Comparison of ENCODE assay signal across 9 cellular contexts in the genomic region with DNA sequence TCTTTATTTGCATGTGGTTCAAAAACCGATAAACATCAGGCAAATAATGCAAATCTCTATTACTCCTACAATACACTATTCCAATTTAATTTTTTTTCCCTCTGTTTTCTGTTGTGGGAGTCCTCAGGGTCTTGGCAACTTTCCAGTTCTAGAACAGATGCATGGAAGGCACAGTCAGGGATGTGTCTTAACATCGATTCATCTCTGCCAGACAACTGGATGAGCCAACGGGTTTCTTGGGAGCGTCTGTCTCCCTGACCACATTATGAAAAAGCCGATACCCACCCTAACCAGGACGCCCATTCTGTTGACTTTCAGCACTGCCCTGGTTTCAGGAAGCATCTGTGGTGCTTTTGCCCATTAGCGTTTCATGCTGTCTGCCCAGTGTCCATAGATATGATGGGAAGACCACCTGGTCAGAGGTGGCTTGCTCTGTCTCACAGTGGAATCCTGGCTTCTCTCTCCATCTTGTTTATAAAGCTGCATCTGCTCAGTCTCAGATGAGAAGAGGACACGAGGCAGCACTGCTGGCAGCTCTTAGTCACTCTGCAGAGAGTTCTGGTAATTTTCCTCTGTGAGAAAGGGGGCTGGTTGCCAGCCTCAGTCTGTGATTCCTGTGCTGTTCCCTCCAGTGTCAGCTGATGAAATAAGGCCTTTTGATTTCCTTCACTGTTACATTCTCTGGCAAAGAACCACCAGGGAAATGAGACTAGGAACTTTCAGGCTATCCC. TPM values are rescaled to one million over a fixed set of nuclear protein-coding genes. Genes with fewer than 3 reads are reported as not detected.
A peak's percentile ranks its signal among the peaks of the same experiment; 100 is the strongest.
DNase-seq lines count a peak whose midpoint lies in the region; ATAC-seq and TF ChIP-seq lines count a peak whose summit lies in the region.
"Had no signal": no experiment of that assay in that cellular context is flagged by ENCODE, and none has a peak within 500 bp of the region (broad histone marks: within the 10 kb centered on the region; RNA-seq: fewer than 3 reads in every experiment).

No MANE protein-coding gene starts in this region.

- no peaks in the 10 kb centered on the region for H3K27me3 ChIP-seq in left lung
- no peaks in the 10 kb centered on the region for H3K27me3 ChIP-seq in suprapubic skin

- no peak overlapping the region for H3K27ac Mint-ChIP-seq in activated naive CD4-positive, alpha-beta T cell treated with anti-CD3 and anti-CD28 coated beads for 36 hours
- H3K27ac Mint-ChIP-seq: stimulated activated naive CD8-positive, alpha-beta T cell treated with anti-CD3 and anti-CD28 coated beads, Interleukin-15, Interleukin-2, amounts not matched to agents 100 ng/mL and 50 ng/mL, for 24 hours had no signal

- TF ChIP-seq CTCF in left lung (IDR thresholded peaks at IDR 0.05) (no peak), suprapubic skin (IDR thresholded peaks at IDR 0.05) (no peak)

- no peak for TF ChIP-seq POLR2A in suprapubic skin (IDR thresholded peaks at IDR 0.05)

- intact Hi-C loops in left lung (cut with DNase I) = no loop called here
- intact Hi-C loops in activated naive CD4-positive, alpha-beta T cell treated with anti-CD3 and anti-CD28 coated beads for 36 hours (cut with micrococcal nuclease) = no loop called here

- H3K27ac ChIP-seq in left lung = peak overlapping the region; percentile 42 to 72
- peak overlapping the region; percentile 80 for H3K27ac ChIP-seq in suprapubic skin

- DNase-seq in NCI-H1048 (lab: John Stamatoyannopoulos, UW) (peak; percentile 92), cerebellum (ENCODE audit: low spot score) (peak; percentile 56), left lung (peak in 1 of 2 donors; percentile 64), suprapubic skin (ENCODE audit: low spot score in 2 of 2) (peak; percentile 86 to 87), NOMO-1 (lab: John Stamatoyannopoulos, UW; ENCODE audit: unreplicated experiment in 2 of 2) (no peak), T-helper 2 cell (no peak)
- DNase-seq in activated naive CD4-positive, alpha-beta T cell treated with anti-CD3 and anti-CD28 coated beads for 36 hours = no peak

- no peak overlapping the region for H3K4me3 Mint-ChIP-seq in activated naive CD4-positive, alpha-beta T cell treated with anti-CD3 and anti-CD28 coated beads for 36 hours
- H3K4me3 Mint-ChIP-seq: stimulated activated naive CD8-positive, alpha-beta T cell treated with anti-CD3 and anti-CD28 coated beads, Interleukin-15, Interleukin-2, amounts not matched to agents 100 ng/mL and 50 ng/mL, for 24 hours had no signal

- TF ChIP-seq EP300 in suprapubic skin (IDR thresholded peaks at IDR 0.05) = no peak

- 36% methylated on average over 8 of the region's 8 CpGs for WGBS in suprapubic skin

- CTCF ChIA-PET in activated naive CD4-positive, alpha-beta T cell treated with anti-CD3 and anti-CD28 coated beads for 36 hours (lab: Charles Lee) = interaction anchor here (0.9 kb wide), 1 partner anchor 22 kb away, joined by 3 read pairs; no protein-coding TSS in a partner anchor

- H3K36me3 Mint-ChIP-seq in activated naive CD4-positive, alpha-beta T cell treated with anti-CD3 and anti-CD28 coated beads for 36 hours (ENCODE audit: low read depth) = no peaks in the 10 kb centered on the region

- ATAC-seq in left lung (peak; percentile 87), GM21529 (IDR thresholded peaks at IDR 0.05; ENCODE audit: unreplicated experiment) (no peak)

- H3K27me3 Mint-ChIP-seq in activated naive CD4-positive, alpha-beta T cell treated with anti-CD3 and anti-CD28 coated beads for 36 hours (ENCODE audit: low read depth) = peaks cover 9% of the 10 kb centered on the region

- H3K4me3 ChIP-seq in left lung = no peak overlapping the region
- no peak overlapping the region for H3K4me3 ChIP-seq in suprapubic skin

- H3K9me3 Mint-ChIP-seq in activated naive CD4-positive, alpha-beta T cell treated with anti-CD3 and anti-CD28 coated beads for 36 hours = no peaks in the 10 kb centered on the region
- H3K9me3 Mint-ChIP-seq: stimulated activated naive CD8-positive, alpha-beta T cell treated with anti-CD3 and anti-CD28 coated beads, Interleukin-15, Interleukin-2, amounts not matched to agents 100 ng/mL and 50 ng/mL, for 24 hours had no signal

- H3K9me3 ChIP-seq in left lung (no peaks in the 10 kb centered on the region), suprapubic skin (no peaks in the 10 kb centered on the region)

- H3K36me3 ChIP-seq in left lung (no peaks in the 10 kb centered on the region), suprapubic skin (no peaks in the 10 kb centered on the region)

- H3K4me1 Mint-ChIP-seq in activated naive CD4-positive, alpha-beta T cell treated with anti-CD3 and anti-CD28 coated beads for 36 hours (ENCODE audit: low read depth) = no peaks in the 10 kb centered on the region

- H3K4me1 ChIP-seq in left lung (no peaks in the 10 kb centered on the region), suprapubic skin (peaks cover 11% of the 10 kb centered on the region)

RNA-seq across cellular contexts. Expression of a gene that starts 57.9 kb away (rescaled TPM):
- total RNA-seq in cerebellum (1.5 TPM), left lung (1 to 10 TPM; 2.4 to 5.9 TPM), suprapubic skin (1 to 10 TPM in 3 of 4 donors, under 1 TPM in 1; 0.64 to 2.4 (median 2.1) TPM)
- total RNA-seq in activated naive CD4-positive, alpha-beta T cell treated with anti-CD3 and anti-CD28 coated beads for 36 hours = not detected

Comparison
In these comparisons a context has a peak if more than half of its experiments do, and no peak if none do; other contexts are left out.
1. DNase-seq: peak in NCI-H1048 (single experiment), cerebellum (single experiment) and suprapubic skin (2 of 2); none in activated naive CD4-positive, alpha-beta T cell treated with anti-CD3 and anti-CD28 coated beads for 36 hours (single experiment), NOMO-1 (0 of 2) and T-helper 2 cell (0 of 5).